ENCODE assay signal across 33 cellular contexts in genomic region chr11:107719062-107719461, GRCh38. TPM values are rescaled to one million over a fixed set of nuclear protein-coding genes. Genes with fewer than 3 reads are reported as not detected.
DNase-seq lines count a peak whose midpoint lies in the region; ATAC-seq and TF ChIP-seq lines count a peak whose summit lies in the region.
"Had no signal": no experiment of that assay in that cellular context is flagged by ENCODE, and none has a peak within 500 bp of the region (broad histone marks: within the 10 kb centered on the region; RNA-seq: fewer than 3 reads in every experiment).

No MANE protein-coding gene starts in this region.

- DNase-seq in NCI-H2227 (lab: John Stamatoyannopoulos, UW; ENCODE audit: unreplicated experiment), result peak; percentile 24
- DNase-seq in NCI-H2227 treated with DMSO at 0.1 percent for 48 hours (lab: John Stamatoyannopoulos, UW), result no peak
- DNase-seq in NCI-H69 (lab: John Stamatoyannopoulos, UW), result peak; percentile 82
- no peak for DNase-seq in suprapubic skin (ENCODE audit: low spot score in 2 of 2)
- DNase-seq in CD1c-positive myeloid dendritic cell (ENCODE audit: extremely low spot score), result no peak
- DNase-seq in T-helper 17 cell, result no peak
- DNase-seq in transverse colon, result no peak
- DNase-seq: activated naive CD4-positive, alpha-beta T cell treated with anti-CD3 and anti-CD28 coated beads, Interleukin-2, amount 50 U/mL, for 16 hours; COR-L47; DND-41; endodermal cell; HCEC 1CT; islet precursor cell; lower lobe of right lung; mucosa of descending colon; MV-4-11; NCI-H187 treated with DMSO at 0.1 percent for 48 hours; NCI-H510A; nephron progenitor cell; right lobe of liver; stimulated activated CD4-positive, alpha-beta T cell treated with anti-CD3 and anti-CD28 coated beads, Interleukin-15, amount 100 ng/mL, for 24 hours; WERI-Rb-1 had no signal

- intact Hi-C loops in transverse colon (cut with DNase I; ENCODE audit: low total_unique reads), result no loop called here

- no peak for ATAC-seq in gastroesophageal sphincter
- ATAC-seq in T-helper 17 cell, result no peak
- ATAC-seq: GM12878, lower lobe of right lung, mucosa of descending colon, right lobe of liver had no signal

- H3K27me3 ChIP-seq in gastroesophageal sphincter (no peaks in the 10 kb centered on the region), suprapubic skin (no peaks in the 10 kb centered on the region), transverse colon (no peaks in the 10 kb centered on the region)
- H3K27me3 ChIP-seq: right lobe of liver, tibial nerve had no signal

- 25 to 60% methylated on average over 2 to 3 of the region's 3 CpGs for WGBS in gastroesophageal sphincter (ENCODE audit: low coverage in 1 of 2), 2 donors
- 46% methylated on average over 3 of the region's 3 CpGs for WGBS in suprapubic skin
- 52% methylated on average over 3 of the region's 3 CpGs; no CpG with 5 or more reads in 1 of the 2 donors for WGBS in transverse colon (ENCODE audit: low coverage in 1 of 2), 2 donors

- no peak overlapping the region for H3K27ac Mint-ChIP-seq in T-helper 17 cell
- H3K27ac Mint-ChIP-seq: B cell; endodermal cell; nephron progenitor cell; stimulated activated naive CD8-positive, alpha-beta T cell treated with anti-CD3 and anti-CD28 coated beads, Interleukin-15, Interleukin-2, amounts not matched to agents 100 ng/mL and 50 ng/mL, for 24 hours had no signal

- TF ChIP-seq EP300 in gastroesophageal sphincter (IDR thresholded peaks at IDR 0.05) (no peak), suprapubic skin (IDR thresholded peaks at IDR 0.05) (no peak), transverse colon (IDR thresholded peaks at IDR 0.05; ENCODE audit: low read depth) (no peak)

- H3K4me3 Mint-ChIP-seq in T-helper 17 cell, result no peak overlapping the region
- H3K4me3 Mint-ChIP-seq: B cell; endodermal cell; nephron progenitor cell; stimulated activated naive CD8-positive, alpha-beta T cell treated with anti-CD3 and anti-CD28 coated beads, Interleukin-15, Interleukin-2, amounts not matched to agents 100 ng/mL and 50 ng/mL, for 24 hours had no signal

- H3K27ac ChIP-seq in gastroesophageal sphincter, result peak overlapping the region in 3 of 4 donors; percentile 25 to 62 (median 56)
- peak overlapping the region; percentile 21 for H3K27ac ChIP-seq in suprapubic skin
- H3K27ac ChIP-seq in transverse colon, result no peak overlapping the region
- H3K27ac ChIP-seq: lower lobe of right lung, parathyroid adenoma, right lobe of liver, SK-N-MC, WERI-Rb-1 had no signal

- no peaks in the 10 kb centered on the region for H3K36me3 Mint-ChIP-seq in T-helper 17 cell (ENCODE audit: low read depth)

- no peak overlapping the region for H3K4me3 ChIP-seq in gastroesophageal sphincter
- no peak overlapping the region for H3K4me3 ChIP-seq in suprapubic skin
- H3K4me3 ChIP-seq in transverse colon, result no peak overlapping the region
- H3K4me3 ChIP-seq: GM12878, lower lobe of right lung, mucosa of descending colon, right lobe of liver, SK-N-MC, tibial nerve had no signal

- H3K4me1 ChIP-seq in gastroesophageal sphincter (no peaks in the 10 kb centered on the region), suprapubic skin (peaks cover 22% of the 10 kb centered on the region), transverse colon (no peaks in the 10 kb centered on the region)
- H3K4me1 ChIP-seq: lower lobe of right lung, right lobe of liver had no signal

- H3K9me3 ChIP-seq in gastroesophageal sphincter, result no peaks in the 10 kb centered on the region
- no peaks in the 10 kb centered on the region for H3K9me3 ChIP-seq in suprapubic skin
- no peaks in the 10 kb centered on the region for H3K9me3 ChIP-seq in T-helper 17 cell (ENCODE audit: control insufficient read depth, low read length, poor library complexity, severe bottlenecking)
- H3K9me3 ChIP-seq in transverse colon, result no peaks in the 10 kb centered on the region
- H3K9me3 ChIP-seq: lower lobe of right lung, mucosa of descending colon, right lobe of liver, tibial nerve had no signal

- TF ChIP-seq CTCF in gastroesophageal sphincter (IDR thresholded peaks at IDR 0.05) (no peak), suprapubic skin (IDR thresholded peaks at IDR 0.05) (no peak), transverse colon (IDR thresholded peaks at IDR 0.05) (no peak)

- H3K4me1 Mint-ChIP-seq in T-helper 17 cell, result no peaks in the 10 kb centered on the region
- H3K4me1 Mint-ChIP-seq: B cell, nephron progenitor cell had no signal

- H3K36me3 ChIP-seq in gastroesophageal sphincter, result no peaks in the 10 kb centered on the region
- no peaks in the 10 kb centered on the region for H3K36me3 ChIP-seq in suprapubic skin
- H3K36me3 ChIP-seq in transverse colon, result no peaks in the 10 kb centered on the region
- H3K36me3 ChIP-seq: lower lobe of right lung, right lobe of liver, tibial nerve, WERI-Rb-1 had no signal

- in situ Hi-C loops in transverse colon (cut with MboI; ENCODE audit: low pct_ligation_motif_present in 1 of 4, low pct_unique_long_range_greater_than_20kb in 1 of 4, low sequenced_read_pairs in 3 of 4), result no loop called here

- peaks cover 29% of the 10 kb centered on the region for H3K27me3 Mint-ChIP-seq in T-helper 17 cell

- TF ChIP-seq POLR2A in gastroesophageal sphincter (IDR thresholded peaks at IDR 0.05) (no peak), suprapubic skin (IDR thresholded peaks at IDR 0.05) (no peak), transverse colon (IDR thresholded peaks at IDR 0.05) (no peak)

RNA-seq across cellular contexts. Expression of gene SLN, which starts 7.2 kb away (rescaled TPM):
- total RNA-seq in gastroesophageal sphincter, result 1 to 10 TPM in 1 of 4 donors, not detected in 3; 2.7 TPM
- 1 to 10 TPM in 2 of 4 donors, not detected in 2; 5.5 to 5.9 TPM for total RNA-seq in suprapubic skin
- not detected for total RNA-seq in T-helper 17 cell
- under 1 TPM in 1 of 4 donors, not detected in 3; 0.96 TPM for total RNA-seq in transverse colon
- total RNA-seq: A172; B cell; endodermal cell; glomerular endothelial cell; GM12878; RPMI7951; T-helper 2 cell treated with Interferon-gamma antibody and Interleukin-4, amounts not matched to agents 100 ng/mL and 5 ng/mL, for 36 hours had no signal

Comparison
In these comparisons a context has a peak if more than half of its experiments do, and no peak if none do; other contexts are left out.
1. DNase-seq: peak in NCI-H2227 (single experiment) and NCI-H69 (single experiment); none in NCI-H2227 treated with DMSO at 0.1 percent for 48 hours (single experiment), suprapubic skin (0 of 2), CD1c-positive myeloid dendritic cell (single experiment), T-helper 17 cell (0 of 3) and transverse colon (single experiment).
2. H3K27ac ChIP-seq: peak in gastroesophageal sphincter (3 of 4) and suprapubic skin (single experiment); none in transverse colon (0 of 4).